ENCODE assay signal across 11 cellular contexts in genomic region chr7:234712-235553, GRCh38. TPM values are rescaled to one million over a fixed set of nuclear protein-coding genes. Genes with fewer than 3 reads are reported as not detected.
DNase-seq lines count a peak whose midpoint lies in the region; ATAC-seq and TF ChIP-seq lines count a peak whose summit lies in the region.
"Had no signal": no experiment of that assay in that cellular context is flagged by ENCODE, and none has a peak within 500 bp of the region (broad histone marks: within the 10 kb centered on the region; RNA-seq: fewer than 3 reads in every experiment).

No MANE protein-coding gene starts in this region.

- in situ Hi-C loops in transverse colon (cut with MboI; ENCODE audit: low pct_ligation_motif_present in 1 of 4, low pct_unique_long_range_greater_than_20kb in 1 of 4, low sequenced_read_pairs in 3 of 4), result no loop called here

- H3K36me3 ChIP-seq in NT2/D1 (ENCODE audit: insufficient read depth, insufficient read length, low read length), result peaks cover 5% of the 10 kb centered on the region
- H3K36me3 ChIP-seq in mucosa of rectum (ENCODE audit: control insufficient read depth in 2 of 2, insufficient read depth in 2 of 2, low read length in 2 of 2), result peaks cover 0 to 3% of the 10 kb centered on the region in 2 donors
- H3K36me3 ChIP-seq in transverse colon, result no peaks in the 10 kb centered on the region

- peak; percentile 60 for ATAC-seq in esophagus mucosa
- no peak for ATAC-seq in activated CD8-positive, alpha-beta memory T cell treated with anti-CD3 and anti-CD28 coated beads, Interleukin-2, amount 10 ng/mL, durations not matched to agents 7 days and 5 days
- ATAC-seq in GM19328 (IDR thresholded peaks at IDR 0.05; ENCODE audit: unreplicated experiment), result no peak

- CTCF ChIA-PET in activated CD8-positive, alpha-beta memory T cell treated with anti-CD3 and anti-CD28 coated beads, Interleukin-2, amount 10 ng/mL, durations not matched to agents 7 days and 5 days (lab: Charles Lee), result no interaction called here

- whole genome bisulfite sequencing in transverse colon (ENCODE audit: low coverage in 1 of 2), 2 donors, result 40 to 59% methylated on average over 1 to 28 of the region's 28 CpGs

- H3K9ac ChIP-seq in NT2/D1 (ENCODE audit: insufficient read length, low read depth), result peak overlapping the region; percentile 56
- H3K9ac ChIP-seq in mucosa of rectum (ENCODE audit: low read depth in 1 of 2, low read length in 2 of 2), result peak overlapping the region in 1 of 2 donors; percentile 38

- no peaks in the 10 kb centered on the region for H3K9me3 ChIP-seq in NT2/D1 (ENCODE audit: insufficient read depth, low read length)
- no peaks in the 10 kb centered on the region for H3K9me3 ChIP-seq in mucosa of rectum (ENCODE audit: control insufficient read depth in 2 of 2, low read length in 2 of 2)
- no peaks in the 10 kb centered on the region for H3K9me3 ChIP-seq in transverse colon

- intact Hi-C loops in transverse colon (cut with DNase I; ENCODE audit: low total_unique reads), result loop anchor here (5.0 kb wide), 1 partner anchor 43 kb away; the partner anchor contains the start of gene FAM20C

- H3K4me3 ChIP-seq in NT2/D1 (ENCODE audit: insufficient read length, low read depth), result no peak overlapping the region
- peak overlapping the region in 1 of 2 donors; percentile 10 for H3K4me3 ChIP-seq in mucosa of rectum (ENCODE audit: low read length in 2 of 2)
- no peak overlapping the region for H3K4me3 ChIP-seq in transverse colon

- no peaks in the 10 kb centered on the region for H3K4me1 Mint-ChIP-seq in activated CD8-positive, alpha-beta memory T cell treated with anti-CD3 and anti-CD28 coated beads, Interleukin-2, amount 10 ng/mL, durations not matched to agents 7 days and 5 days

- peaks cover 19% of the 10 kb centered on the region for H3K4me1 ChIP-seq in NT2/D1 (ENCODE audit: insufficient read depth, insufficient read length)
- peaks cover 24 to 28% of the 10 kb centered on the region in 2 donors for H3K4me1 ChIP-seq in mucosa of rectum (ENCODE audit: control insufficient read depth in 2 of 2, insufficient read depth in 2 of 2, low read length in 2 of 2)
- peaks cover 34 to 61% (median 49%) of the 10 kb centered on the region in 4 donors for H3K4me1 ChIP-seq in transverse colon

- H3K4me3 Mint-ChIP-seq in activated CD8-positive, alpha-beta memory T cell treated with anti-CD3 and anti-CD28 coated beads, Interleukin-2, amount 10 ng/mL, durations not matched to agents 7 days and 5 days, result no peak overlapping the region

- no peak for DNase-seq in NT2/D1 (ENCODE audit: low read depth, low spot score)
- DNase-seq in transverse colon, result peak; percentile 37
- no peak for DNase-seq in nucleus accumbens (lab: John Stamatoyannopoulos, UW)
- DNase-seq in activated CD8-positive, alpha-beta memory T cell treated with anti-CD3 and anti-CD28 coated beads, Interleukin-2, amount 10 ng/mL, durations not matched to agents 7 days and 5 days, result no peak
- DNase-seq in amygdala (lab: John Stamatoyannopoulos, UW), result no peak
- DNase-seq: NCI-H187 treated with DMSO at 0.1 percent for 48 hours; occipital lobe; stimulated activated naive CD4-positive, alpha-beta T cell had no signal

- H3K27me3 ChIP-seq in NT2/D1 (ENCODE audit: insufficient read depth, insufficient read length) (no peaks in the 10 kb centered on the region), mucosa of rectum (ENCODE audit: control insufficient read depth in 2 of 2, insufficient read depth in 2 of 2, low read length in 2 of 2) (no peaks in the 10 kb centered on the region), transverse colon (no peaks in the 10 kb centered on the region)

- H3K27me3 Mint-ChIP-seq in activated CD8-positive, alpha-beta memory T cell treated with anti-CD3 and anti-CD28 coated beads, Interleukin-2, amount 10 ng/mL, durations not matched to agents 7 days and 5 days, result no peaks in the 10 kb centered on the region

- no peaks in the 10 kb centered on the region for H3K36me3 Mint-ChIP-seq in activated CD8-positive, alpha-beta memory T cell treated with anti-CD3 and anti-CD28 coated beads, Interleukin-2, amount 10 ng/mL, durations not matched to agents 7 days and 5 days

- H3K9me3 Mint-ChIP-seq in activated CD8-positive, alpha-beta memory T cell treated with anti-CD3 and anti-CD28 coated beads, Interleukin-2, amount 10 ng/mL, durations not matched to agents 7 days and 5 days (ENCODE audit: low read depth), result no peaks in the 10 kb centered on the region

- TF ChIP-seq CTCF in transverse colon (IDR thresholded peaks at IDR 0.05), result no peak

- H3K27ac ChIP-seq in mucosa of rectum (ENCODE audit: low read depth in 2 of 2, low read length in 2 of 2), result peak overlapping the region; percentile 72 to 86
- peak overlapping the region; percentile 83 to 92 (median 86) for H3K27ac ChIP-seq in transverse colon

- TF ChIP-seq EP300 in transverse colon (IDR thresholded peaks at IDR 0.05; ENCODE audit: low read depth), result peak; percentile 44

- no peak overlapping the region for H3K27ac Mint-ChIP-seq in activated CD8-positive, alpha-beta memory T cell treated with anti-CD3 and anti-CD28 coated beads, Interleukin-2, amount 10 ng/mL, durations not matched to agents 7 days and 5 days

- TF ChIP-seq POLR2A in transverse colon (IDR thresholded peaks at IDR 0.05), result no peak

RNA-seq across cellular contexts. Expression of gene FAM20C, which starts 42.6 kb away (rescaled TPM):
- total RNA-seq in esophagus mucosa (12.6 TPM), transverse colon (10 to 100 TPM; 10.5 to 62.3 (median 23.5) TPM)
- total RNA-seq in activated CD8-positive, alpha-beta memory T cell treated with anti-CD3 and anti-CD28 coated beads, Interleukin-2, amount 10 ng/mL, durations not matched to agents 7 days and 5 days, result under 1 TPM; 0.45 to 0.73 TPM

RNA-seq across cellular contexts. Expression of gene FOXL3, which starts 55.0 kb away (rescaled TPM):
- total RNA-seq in esophagus mucosa, result not detected
- not detected for total RNA-seq in transverse colon
- not detected for total RNA-seq in activated CD8-positive, alpha-beta memory T cell treated with anti-CD3 and anti-CD28 coated beads, Interleukin-2, amount 10 ng/mL, durations not matched to agents 7 days and 5 days
- total RNA-seq: occipital lobe had no signal
